In the genomic region with DNA sequence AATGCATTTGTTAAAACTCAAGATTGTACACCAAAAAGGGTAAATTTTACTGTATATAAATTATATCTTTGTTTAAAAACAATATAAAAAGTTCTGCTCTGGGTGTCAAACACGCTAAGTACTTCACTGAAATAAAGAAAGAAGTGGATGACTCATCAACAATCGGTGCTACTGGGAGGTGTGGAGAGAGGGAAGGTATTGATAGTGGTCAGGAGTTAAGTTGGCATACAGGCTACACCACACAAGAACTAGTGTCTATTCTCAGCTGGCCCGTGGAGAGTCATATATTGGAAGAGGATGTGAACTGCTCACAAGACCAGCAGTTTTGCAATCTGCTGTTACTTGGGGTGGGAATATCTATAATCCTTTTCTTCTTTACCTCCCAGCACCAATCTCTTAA, we compare ENCODE assay signal across 20 cellular contexts.
DNase-seq lines count a peak whose midpoint lies in the region; ATAC-seq and TF ChIP-seq lines count a peak whose summit lies in the region.
"Had no signal": no experiment of that assay in that cellular context is flagged by ENCODE, and none has a peak within 500 bp of the region (broad histone marks: within the 10 kb centered on the region; RNA-seq: fewer than 3 reads in every experiment).

No MANE protein-coding gene starts in this region.

- intact Hi-C loops in posterior vena cava (cut with DNase I) (no loop called here), aorta (cut with DNase I) (no loop called here)

- H3K27me3 ChIP-seq in aorta (ENCODE audit: control insufficient read depth in 1 of 2, insufficient read depth in 2 of 2, low read length in 1 of 2) = no peaks in the 10 kb centered on the region
- H3K27me3 ChIP-seq: BLaER1, Peyer's patch had no signal

- DNase-seq in COLO829 (ENCODE audit: low spot score) = peak; percentile 23
- peak; percentile 29 for DNase-seq in H4 (ENCODE audit: low spot score)
- DNase-seq in SK-MEL-5 (ENCODE audit: low read depth, low spot score) = peak; percentile 99
- DNase-seq in fibroblast of villous mesenchyme (ENCODE audit: low read depth) = peak; percentile 58
- DNase-seq in posterior vena cava (ENCODE audit: low spot score) = no peak
- no peak for DNase-seq in aorta
- DNase-seq: Calu3; CD4-positive, alpha-beta memory T cell; H7; HFFc6; NCI-H1105; NCI-H1694; NCI-H2227 treated with DMSO at 0.1 percent for 48 hours; NCI-H526; Peyer's patch; Right ventricle myocardium superior; SK-N-SH; T-cell had no signal

- no peak overlapping the region for H3K4me3 ChIP-seq in fibroblast of villous mesenchyme (ENCODE audit: low read depth, low read length)
- no peak overlapping the region for H3K4me3 ChIP-seq in aorta (ENCODE audit: low read length in 2 of 2)
- H3K4me3 ChIP-seq: BLaER1, Peyer's patch had no signal

- WGBS in aorta, 2 donors = 49 to 50% methylated on average over 3 of the region's 3 CpGs

- no peak overlapping the region for H3K27ac ChIP-seq in aorta (ENCODE audit: low read depth in 1 of 2, low read length in 2 of 2)
- H3K27ac ChIP-seq: BLaER1, Peyer's patch had no signal

- no peaks in the 10 kb centered on the region for H3K4me1 ChIP-seq in aorta (ENCODE audit: control insufficient read depth in 1 of 2, insufficient read depth in 2 of 2, low read length in 2 of 2)
- H3K4me1 ChIP-seq: BLaER1, Peyer's patch had no signal

- H3K36me3 ChIP-seq in aorta (ENCODE audit: control insufficient read depth in 1 of 2, insufficient read depth in 2 of 2, low read length in 1 of 2) = no peaks in the 10 kb centered on the region
- H3K36me3 ChIP-seq: BLaER1, Peyer's patch had no signal

- ATAC-seq in aorta (ENCODE audit: low FRiP score) = no peak
- no peak for ATAC-seq in HG03159 (IDR thresholded peaks at IDR 0.05; ENCODE audit: unreplicated experiment)
- ATAC-seq: T-cell had no signal

- in situ Hi-C loops in SK-MEL-5 (cut with HindIII; ENCODE audit: low pct_unique_long_range_greater_than_20kb, low sequenced_read_pairs) = no loop called here

- no peak for TF ChIP-seq CTCF in fibroblast of villous mesenchyme (IDR thresholded peaks at IDR 0.05; ENCODE audit: insufficient read depth, low read depth, low read length)

- H3K9me3 ChIP-seq in aorta (ENCODE audit: control insufficient read depth, low read length) = no peaks in the 10 kb centered on the region
- H3K9me3 ChIP-seq: BLaER1, Peyer's patch, SK-N-SH had no signal

Comparison
In these comparisons a context has a peak if more than half of its experiments do, and no peak if none do; other contexts are left out.
1. DNase-seq: peak in COLO829 (single experiment), H4 (single experiment), SK-MEL-5 (single experiment) and fibroblast of villous mesenchyme (single experiment); none in posterior vena cava (single experiment) and aorta (0 of 2).